ENCODE assay signal across 7 cellular contexts in genomic region chr12:102622618-102623017, GRCh38.
"Had no signal": no experiment of that assay in that cellular context is flagged by ENCODE, and none has a peak within 500 bp of the region (broad histone marks: within the 10 kb centered on the region; RNA-seq: fewer than 3 reads in every experiment).

No MANE protein-coding gene starts in this region.

- ATAC-seq: HepG2 had no signal

- H3K4me3 Mint-ChIP-seq: IgD-negative memory B cell had no signal

- H3K36me3 Mint-ChIP-seq: IgD-negative memory B cell had no signal

- H3K4me1 Mint-ChIP-seq: IgD-negative memory B cell had no signal

- DNase-seq: IMR-90, KBM-7, KG1 had no signal

- H3K27ac ChIP-seq: HL-60 had no signal

- H3K27ac Mint-ChIP-seq: IgD-negative memory B cell had no signal

- FAIRE-seq: HepG2, HTR-8/SVneo had no signal
